15 cellular contexts compared by ENCODE assay signal in the genomic region with DNA sequence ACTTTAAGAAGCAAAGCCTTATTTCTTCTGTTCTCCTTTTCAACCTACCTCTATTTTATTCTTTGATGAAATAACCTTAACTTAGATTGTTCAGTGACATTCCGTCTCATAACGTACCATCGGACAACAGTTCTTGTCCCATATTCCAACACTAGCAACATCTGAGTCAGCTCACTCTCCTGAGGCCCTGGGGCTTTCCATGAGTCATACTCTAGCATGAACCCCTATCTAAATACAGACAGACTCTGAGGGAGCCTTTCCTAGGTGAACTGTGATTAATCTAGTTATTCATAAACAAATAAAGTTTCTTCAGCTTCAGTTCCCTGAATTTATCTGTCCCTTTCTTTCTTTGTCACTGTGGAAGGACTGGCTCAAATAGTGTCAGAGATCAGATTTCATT.
DNase-seq lines count a peak whose midpoint lies in the region; ATAC-seq and TF ChIP-seq lines count a peak whose summit lies in the region.
"Had no signal": no experiment of that assay in that cellular context is flagged by ENCODE, and none has a peak within 500 bp of the region (broad histone marks: within the 10 kb centered on the region; RNA-seq: fewer than 3 reads in every experiment).

No MANE protein-coding gene starts in this region.

- H3K4me3 ChIP-seq in adrenal gland (no peak overlapping the region), fibroblast of villous mesenchyme (ENCODE audit: low read depth, low read length) (no peak overlapping the region), spleen (no peak overlapping the region)
- H3K4me3 ChIP-seq: upper lobe of right lung had no signal

- H3K4me1 ChIP-seq in adrenal gland (replicated peaks in 1 of 2), result no peaks in the 10 kb centered on the region
- no peaks in the 10 kb centered on the region for H3K4me1 ChIP-seq in spleen
- H3K4me1 ChIP-seq: upper lobe of right lung had no signal

- intact Hi-C loops in adrenal gland (cut with DNase I) (no loop called here), spleen (cut with DNase I; ENCODE audit: low total_unique reads) (no loop called here), left colon (cut with DNase I, micrococcal nuclease) (no loop called here)

- TF ChIP-seq POLR2A in adrenal gland (IDR thresholded peaks at IDR 0.05) (no peak), spleen (IDR thresholded peaks at IDR 0.05) (no peak)

- TF ChIP-seq CTCF in adrenal gland (IDR thresholded peaks at IDR 0.05) (no peak), fibroblast of villous mesenchyme (IDR thresholded peaks at IDR 0.05; ENCODE audit: insufficient read depth, low read depth, low read length) (no peak), spleen (IDR thresholded peaks at IDR 0.05 in 8 of 11, conservative IDR thresholded peaks at IDR 0.05 in 3 of 11) (no peak)

- H3K27ac ChIP-seq in adrenal gland, result no peak overlapping the region
- no peak overlapping the region for H3K27ac ChIP-seq in spleen
- H3K27ac ChIP-seq: 22Rv1, upper lobe of right lung had no signal

- peaks cover 0 to 6% (median 0%) of the 10 kb centered on the region in 3 donors for H3K9me3 ChIP-seq in adrenal gland (replicated peaks in 1 of 3)
- peaks cover 3 to 44% (median 35%) of the 10 kb centered on the region in 8 donors for H3K9me3 ChIP-seq in spleen

- WGBS in adrenal gland, 4 donors, result 44 to 66% (median 49%) methylated on average over 3 of the region's 3 CpGs
- 82 to 92% (median 90%) methylated on average over 3 of the region's 3 CpGs for WGBS in spleen, 5 donors

- peak; percentile 11 for DNase-seq in SIG-M5 treated with dmso at 0.1 percent for 504 hours (lab: John Stamatoyannopoulos, UW; ENCODE audit: unreplicated experiment)
- no peak for DNase-seq in SIG-M5 (lab: John Stamatoyannopoulos, UW)
- DNase-seq in adrenal gland, result peak in 5 of 7 donors; percentile 33 to 60 (median 45)
- DNase-seq in fibroblast of villous mesenchyme (ENCODE audit: low read depth), result peak; percentile 84
- DNase-seq in stromal cell of bone marrow (ENCODE audit: low read depth), result peak; percentile 50
- no peak for DNase-seq in spleen
- DNase-seq in left colon, result no peak
- DNase-seq: activated CD8-positive, alpha-beta memory T cell treated with anti-CD3 and anti-CD28 coated beads, Interleukin-2, amount 50 U/mL, for 4 hours; activated naive CD8-positive, alpha-beta T cell treated with anti-CD3 and anti-CD28 coated beads, Interleukin-2, amount 10 ng/mL, durations not matched to agents 7 days and 5 days; DMS 273 treated with DMSO at 0.1 percent for 48 hours; NCI-H1105; stimulated activated CD8-positive, alpha-beta memory T cell treated with anti-CD3 and anti-CD28 coated beads, Interleukin-4, amount 100 ng/mL, for 48 hours; upper lobe of right lung had no signal

- H3K36me3 ChIP-seq in adrenal gland (replicated peaks in 1 of 2) (no peaks in the 10 kb centered on the region), spleen (no peaks in the 10 kb centered on the region)
- H3K36me3 ChIP-seq: upper lobe of right lung had no signal

- no peak for ATAC-seq in left colon
- no peak for ATAC-seq in GM19324 (IDR thresholded peaks at IDR 0.05; ENCODE audit: low FRiP score, unreplicated experiment)
- ATAC-seq: upper lobe of right lung had no signal

- H3K27me3 ChIP-seq in adrenal gland (no peaks in the 10 kb centered on the region), spleen (replicated peaks in 1 of 7) (no peaks in the 10 kb centered on the region)
- H3K27me3 ChIP-seq: upper lobe of right lung had no signal

Comparison
In these comparisons a context has a peak if more than half of its experiments do, and no peak if none do; other contexts are left out.
1. DNase-seq: peak in SIG-M5 treated with dmso at 0.1 percent for 504 hours (single experiment), adrenal gland (5 of 7), fibroblast of villous mesenchyme (single experiment) and stromal cell of bone marrow (single experiment); none in SIG-M5 (single experiment), spleen (single experiment) and left colon (0 of 2).